In the genomic region with DNA sequence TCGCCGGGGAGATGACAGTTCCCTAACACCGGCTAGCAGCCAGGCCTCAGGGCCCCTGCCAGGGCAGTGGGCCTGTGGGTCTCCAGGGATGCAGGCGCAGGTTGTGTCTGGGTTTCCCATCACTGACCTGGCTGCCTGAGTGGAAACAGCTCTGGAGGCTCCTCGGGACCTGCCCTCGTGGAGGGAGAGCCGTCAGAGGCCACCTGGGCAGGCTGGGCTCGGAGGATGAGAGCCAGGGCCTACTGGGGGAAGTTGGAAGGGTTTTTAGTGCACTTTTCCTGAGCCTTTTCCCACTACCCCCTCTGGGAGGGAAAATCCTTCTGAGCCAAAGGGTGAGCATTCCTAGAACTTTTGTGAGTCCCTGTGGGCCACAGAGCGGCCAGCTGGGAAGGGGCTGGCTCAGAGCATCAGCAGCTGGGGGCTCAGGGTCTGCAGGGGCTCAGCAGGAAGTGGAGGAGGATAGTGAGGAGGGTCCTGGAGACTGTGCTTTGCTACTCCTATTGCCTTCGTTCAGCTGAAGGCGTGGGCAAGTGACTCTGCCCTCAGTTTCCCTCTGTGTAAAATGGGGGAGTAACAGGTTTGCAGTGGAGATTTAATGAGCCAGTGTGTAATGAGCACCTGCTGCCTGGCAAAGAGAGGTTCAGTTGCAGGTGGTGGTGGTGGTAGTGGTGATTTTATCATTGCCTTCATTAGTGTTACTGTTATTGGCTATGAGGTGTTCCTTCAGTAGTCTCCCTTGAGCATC, we compare ENCODE assay signal across 10 cellular contexts. TPM values are rescaled to one million over a fixed set of nuclear protein-coding genes. Genes with fewer than 3 reads are reported as not detected.
DNase-seq lines count a peak whose midpoint lies in the region; ATAC-seq, FAIRE-seq and TF ChIP-seq lines count a peak whose summit lies in the region.
"Had no signal": no experiment of that assay in that cellular context is flagged by ENCODE, and none has a peak within 500 bp of the region (broad histone marks: within the 10 kb centered on the region; RNA-seq: fewer than 3 reads in every experiment).

No MANE protein-coding gene starts in this region.

- peak overlapping the region; percentile 84 for H3K4me2 ChIP-seq in HepG2 (ENCODE audit: low read depth, low read length)

- no peak for ATAC-seq in HepG2
- no peak for ATAC-seq in GM21576 (IDR thresholded peaks at IDR 0.05; ENCODE audit: unreplicated experiment)
- ATAC-seq in HG02852 (IDR thresholded peaks at IDR 0.05; ENCODE audit: unreplicated experiment) = no peak

- H3K79me2 ChIP-seq in HepG2 (ENCODE audit: insufficient read depth, low read length) = peaks cover 30% of the 10 kb centered on the region

- H3K4me1 ChIP-seq in HepG2 (ENCODE audit: insufficient read depth, low read length) (peaks cover 45% of the 10 kb centered on the region), thyroid gland (peaks cover 42 to 71% of the 10 kb centered on the region in 2 donors)

- H3K27me3 ChIP-seq in HepG2 (ENCODE audit: control insufficient read depth in 1 of 2, insufficient read depth in 2 of 2, low read length in 2 of 2) = no peaks in the 10 kb centered on the region; a peak in 1 of 5 replicates
- no peaks in the 10 kb centered on the region for H3K27me3 ChIP-seq in thyroid gland

- TF ChIP-seq EP300 in HepG2 (IDR thresholded peaks at IDR 0.05; ENCODE audit: low read depth in 2 of 2, low read length in 2 of 2) (no peak), HepG2 (CRISPR knock-in tag; IDR thresholded peaks at IDR 0.05; ENCODE audit: borderline replicate concordance) (no peak)

- TF ChIP-seq RAD21 in HepG2 (CRISPR knock-in tag; IDR thresholded peaks at IDR 0.05) = no peak

- TF ChIP-seq POLR2A in HepG2 (IDR thresholded peaks at IDR 0.05; ENCODE audit: insufficient read depth in 1 of 2, low read depth in 2 of 2, low read length in 2 of 2) (no peak), thyroid gland (IDR thresholded peaks at IDR 0.05) (no peak)

- 0 out of 5 replicates have a peak, but pooled peaks cover 0 to 5% of the 10 kb centered on the region in 2 experiments for H3K36me3 ChIP-seq in HepG2 (replicated peaks in 1 of 2; ENCODE audit: control insufficient read depth in 1 of 2, insufficient read depth in 2 of 2, low read length in 2 of 2)
- no peaks in the 10 kb centered on the region for H3K36me3 ChIP-seq in thyroid gland

- H3K4me1 Mint-ChIP-seq in activated CD4-positive, alpha-beta T cell treated with anti-CD3 and anti-CD28 coated beads, Interleukin-2, amount 10 ng/mL, durations not matched to agents 7 days and 5 days = peaks cover 75% of the 10 kb centered on the region

- WGBS in HepG2 (ENCODE audit: low lambda C conversion rate) = 92% methylated on average over 3 of the region's 11 CpGs
- WGBS in thyroid gland, 2 donors = 84 to 86% methylated on average over 7 to 8 of the region's 11 CpGs

- no peak for TF ChIP-seq CTCF in astrocyte of the cerebellum (IDR thresholded peaks at IDR 0.05; ENCODE audit: low read depth, low read length, missing control alignments)
- no peak for TF ChIP-seq CTCF in HepG2 (CRISPR knock-in tag; IDR thresholded peaks at IDR 0.05)
- no peak for TF ChIP-seq CTCF in thyroid gland (IDR thresholded peaks at IDR 0.05)

- CTCF ChIA-PET in activated CD4-positive, alpha-beta T cell treated with anti-CD3 and anti-CD28 coated beads, Interleukin-2, amount 10 ng/mL, durations not matched to agents 7 days and 5 days (lab: Charles Lee) = interaction anchor here (0.6 to 3.6 kb wide), 4 partner anchors 11 to 1903 kb away, joined by 5 to 28 read pairs (median 11); no protein-coding TSS in a partner anchor
- CTCF ChIA-PET in HepG2 (lab: Yijun Ruan, JAX; ENCODE audit: low intra/inter-chr PET ratio, low total read pairs) = no interaction called here

- H3K4me3 ChIP-seq in astrocyte of the cerebellum (ENCODE audit: low read depth, low read length) (peak overlapping the region; percentile 89), HepG2 (replicated peaks in 1 of 3; ENCODE audit: insufficient read depth in 1 of 3, low read depth in 2 of 3, low read length in 3 of 3) (peak overlapping the region; percentile 92 to 95 (median 93); a peak in 5 of 6 replicates), thyroid gland (replicated peaks in 1 of 3) (peak overlapping the region in 1 of 3 donors; percentile 89)

- peak overlapping the region; percentile 91 for H3K4me3 Mint-ChIP-seq in activated CD4-positive, alpha-beta T cell treated with anti-CD3 and anti-CD28 coated beads, Interleukin-2, amount 10 ng/mL, durations not matched to agents 7 days and 5 days

- POLR2A ChIA-PET in activated CD4-positive, alpha-beta T cell treated with anti-CD3 and anti-CD28 coated beads, Interleukin-2, amount 10 ng/mL, durations not matched to agents 7 days and 5 days (lab: Charles Lee) = no interaction called here
- POLR2A ChIA-PET in HepG2 (lab: Yijun Ruan, JAX) = no interaction called here

- H3K27ac ChIP-seq in HepG2 (ENCODE audit: extremely low read length, insufficient read depth, low read length) = no peak overlapping the region
- peak overlapping the region in 2 of 3 donors; percentile 81 to 87 for H3K27ac ChIP-seq in thyroid gland
- H3K27ac ChIP-seq: C4-2B had no signal

- no peaks in the 10 kb centered on the region for H3K27me3 Mint-ChIP-seq in activated CD4-positive, alpha-beta T cell treated with anti-CD3 and anti-CD28 coated beads, Interleukin-2, amount 10 ng/mL, durations not matched to agents 7 days and 5 days

- H3K9me3 Mint-ChIP-seq in activated CD4-positive, alpha-beta T cell treated with anti-CD3 and anti-CD28 coated beads, Interleukin-2, amount 10 ng/mL, durations not matched to agents 7 days and 5 days = no peaks in the 10 kb centered on the region

- in situ Hi-C loops in astrocyte of the cerebellum (cut with HindIII; ENCODE audit: low sequenced_read_pairs) (no loop called here), HepG2 (cut with HindIII; ENCODE audit: extremely low pct_ligation_motif_present, low pct_unique_long_range_greater_than_20kb) (no loop called here)

- no peak for DNase-seq in activated CD4-positive, alpha-beta T cell treated with anti-CD3 and anti-CD28 coated beads, Interleukin-2, amount 10 ng/mL, durations not matched to agents 7 days and 5 days
- DNase-seq in activated CD4-positive, alpha-beta T cell treated with anti-CD3 and anti-CD28 coated beads, Interleukin-2, amount 50 U/mL, for 1 hour = no peak
- no peak for DNase-seq in astrocyte of the cerebellum (ENCODE audit: low read depth)
- no peak for DNase-seq in HepG2 (ENCODE audit: low spot score)
- no peak for DNase-seq in thyroid gland
- no peak for DNase-seq in DMS79 (lab: John Stamatoyannopoulos, UW)
- DNase-seq: NCI-H187 had no signal

- peaks cover 28% of the 10 kb centered on the region for H4K20me1 ChIP-seq in HepG2 (ENCODE audit: insufficient read depth, low read length)

- intact Hi-C loops in HepG2 (cut with micrococcal nuclease; ENCODE audit: unreplicated experiment) (no loop called here), thyroid gland (cut with DNase I) (no loop called here)

- no TSS peak for BruUV-seq in HepG2 (replicated peaks; lab: Mats Ljungman, UMichigan)

- H3K36me3 Mint-ChIP-seq in activated CD4-positive, alpha-beta T cell treated with anti-CD3 and anti-CD28 coated beads, Interleukin-2, amount 10 ng/mL, durations not matched to agents 7 days and 5 days (ENCODE audit: low read depth) = peaks cover 15% of the 10 kb centered on the region

- H3K9me3 ChIP-seq in HepG2 (ENCODE audit: low read length) (no peaks in the 10 kb centered on the region), thyroid gland (no peaks in the 10 kb centered on the region)

- H3K9ac ChIP-seq in HepG2 (ENCODE audit: insufficient read depth, low read depth, low read length) = peak overlapping the region; percentile 81; the same call in 1 of the 2 replicates

- no peak overlapping the region for H2AFZ ChIP-seq in HepG2 (ENCODE audit: low read length)

- peak overlapping the region; percentile 92 for H3K27ac Mint-ChIP-seq in activated CD4-positive, alpha-beta T cell treated with anti-CD3 and anti-CD28 coated beads, Interleukin-2, amount 10 ng/mL, durations not matched to agents 7 days and 5 days

- no peak for FAIRE-seq in HepG2 (lab: Jason Lieb, UNC)

RNA-seq across cellular contexts. Expression of a gene that starts 1.8 kb away (rescaled TPM):
- 10 to 100 TPM; 29.7 to 29.8 TPM for total RNA-seq in activated CD4-positive, alpha-beta T cell treated with anti-CD3 and anti-CD28 coated beads, Interleukin-2, amount 10 ng/mL, durations not matched to agents 7 days and 5 days
- total RNA-seq in HepG2 (2016; rRNA removed; fragmentation: Illumina TruSeq; extraction: Trizol) (6.8 and 6.9 TPM in 2 replicates), thyroid gland (10 to 100 TPM; 14.1 to 36.5 (median 25.6) TPM)
- total RNA-seq in HepG2 (2016; cell fraction: cytosol; rRNA removed; fragmentation: Illumina TruSeq; extraction: Trizol; ENCODE audit: low read depth) = 3.0 and 4.5 TPM in 2 replicates
- total RNA-seq in HepG2 (2016; cell fraction: insoluble cytoplasmic fraction; rRNA removed; fragmentation: Illumina TruSeq; extraction: Trizol) = 5.3 and 6.3 TPM in 2 replicates
- 8.1 and 8.8 TPM in 2 replicates for total RNA-seq in HepG2 (2016; cell fraction: membrane; rRNA removed; fragmentation: Illumina TruSeq; extraction: Trizol)
- total RNA-seq in HepG2 (2016; cell fraction: nucleus; rRNA removed; fragmentation: Illumina TruSeq; extraction: Trizol) = 3.3 and 4.2 TPM in 2 replicates
- 6.8 and 7.1 TPM in 2 replicates for polyA plus RNA-seq in HepG2 (2011; rRNA removed)
- 5.9 and 7.0 TPM in 2 replicates for polyA plus RNA-seq in HepG2 (2011; cell fraction: cytosol; rRNA removed)
- 6.3 and 7.7 TPM in 2 replicates for polyA plus RNA-seq in HepG2 (2011; cell fraction: nucleus; rRNA removed)
- polyA plus RNA-seq in HepG2 (2012) = 5.1 and 9.2 TPM in 2 replicates
- 0.99 and 1.3 TPM in 2 replicates for polyA plus RNA-seq in HepG2 (2016; cell fraction: cytosol; fragmentation: Illumina TruSeq; extraction: Trizol; ENCODE audit: low read depth)
- polyA plus RNA-seq in HepG2 (2016; cell fraction: insoluble cytoplasmic fraction; fragmentation: Illumina TruSeq; extraction: Trizol; ENCODE audit: low read depth) = 7.6 and 9.1 TPM in 2 replicates
- polyA plus RNA-seq in HepG2 (2016; cell fraction: membrane; fragmentation: Illumina TruSeq; extraction: Trizol; ENCODE audit: low read depth) = 5.2 and 5.7 TPM in 2 replicates
- 8.8 and 9.8 TPM in 2 replicates for polyA plus RNA-seq in HepG2 (2016; cell fraction: nucleus; fragmentation: Illumina TruSeq; extraction: Trizol; ENCODE audit: insufficient read depth, low read depth)
- polyA minus RNA-seq in HepG2 (2011; rRNA and poly(A)+ RNA removed; ENCODE audit: low replicate concordance) = 2.2 and 11.4 TPM in 2 replicates
- 6.2 and 6.9 TPM in 2 replicates for polyA minus RNA-seq in HepG2 (2011; cell fraction: cytosol; rRNA and poly(A)+ RNA removed)
- polyA minus RNA-seq in HepG2 (2011; cell fraction: nucleus; rRNA and poly(A)+ RNA removed) = 3.3 and 3.9 TPM in 2 replicates

RNA-seq across cellular contexts. Expression of a gene that starts 38.6 kb away (rescaled TPM):
- total RNA-seq in activated CD4-positive, alpha-beta T cell treated with anti-CD3 and anti-CD28 coated beads, Interleukin-2, amount 10 ng/mL, durations not matched to agents 7 days and 5 days = under 1 TPM; 0.69 to 0.97 TPM
- total RNA-seq in HepG2 (2016; rRNA removed; fragmentation: Illumina TruSeq; extraction: Trizol) (12.7 and 20.8 TPM in 2 replicates), thyroid gland (10 to 100 TPM in 2 of 4 donors, 1 to 10 TPM in 2; 8.1 to 23.5 (median 15.3) TPM)
- total RNA-seq in HepG2 (2016; cell fraction: cytosol; rRNA removed; fragmentation: Illumina TruSeq; extraction: Trizol; ENCODE audit: low read depth) = 4.6 and 5.4 TPM in 2 replicates
- 11.4 and 21.0 TPM in 2 replicates for total RNA-seq in HepG2 (2016; cell fraction: insoluble cytoplasmic fraction; rRNA removed; fragmentation: Illumina TruSeq; extraction: Trizol)
- 20.1 and 22.4 TPM in 2 replicates for total RNA-seq in HepG2 (2016; cell fraction: membrane; rRNA removed; fragmentation: Illumina TruSeq; extraction: Trizol)
- total RNA-seq in HepG2 (2016; cell fraction: nucleus; rRNA removed; fragmentation: Illumina TruSeq; extraction: Trizol) = 11.4 and 16.8 TPM in 2 replicates
- polyA plus RNA-seq in HepG2 (2011; rRNA removed) = 11.3 and 15.8 TPM in 2 replicates
- 13.8 and 16.9 TPM in 2 replicates for polyA plus RNA-seq in HepG2 (2011; cell fraction: cytosol; rRNA removed)
- polyA plus RNA-seq in HepG2 (2011; cell fraction: nucleus; rRNA removed) = 38.7 and 41.4 TPM in 2 replicates
- 7.6 and 12.3 TPM in 2 replicates for polyA plus RNA-seq in HepG2 (2012)
- 4.7 and 5.7 TPM in 2 replicates for polyA plus RNA-seq in HepG2 (2016; cell fraction: cytosol; fragmentation: Illumina TruSeq; extraction: Trizol; ENCODE audit: low read depth)
- 15.8 and 19.6 TPM in 2 replicates for polyA plus RNA-seq in HepG2 (2016; cell fraction: insoluble cytoplasmic fraction; fragmentation: Illumina TruSeq; extraction: Trizol; ENCODE audit: low read depth)
- 18.1 and 18.8 TPM in 2 replicates for polyA plus RNA-seq in HepG2 (2016; cell fraction: membrane; fragmentation: Illumina TruSeq; extraction: Trizol; ENCODE audit: low read depth)
- polyA plus RNA-seq in HepG2 (2016; cell fraction: nucleus; fragmentation: Illumina TruSeq; extraction: Trizol; ENCODE audit: insufficient read depth, low read depth) = 31.9 and 34.8 TPM in 2 replicates
- polyA minus RNA-seq in HepG2 (2011; rRNA and poly(A)+ RNA removed; ENCODE audit: low replicate concordance) = 1.6 and 19.4 TPM in 2 replicates
- polyA minus RNA-seq in HepG2 (2011; cell fraction: cytosol; rRNA and poly(A)+ RNA removed) = 7.2 and 10.0 TPM in 2 replicates
- 6.4 and 9.7 TPM in 2 replicates for polyA minus RNA-seq in HepG2 (2011; cell fraction: nucleus; rRNA and poly(A)+ RNA removed)
